In genomic region chr11:12271826-12272366, GRCh38 we compare ENCODE assay signal across 16 cellular contexts.
"Had no signal": no experiment of that assay in that cellular context is flagged by ENCODE, and none has a peak within 500 bp of the region (broad histone marks: within the 10 kb centered on the region; RNA-seq: fewer than 3 reads in every experiment).

No MANE protein-coding gene starts in this region.

- FAIRE-seq: keratinocyte had no signal

- ATAC-seq: activated T-cell treated with anti-CD3 and anti-CD28 coated beads, Interleukin-2, amount 50 U/mL, for 72 hours; left colon; stimulated activated naive CD8-positive, alpha-beta T cell treated with anti-CD3 and anti-CD28 coated beads, Interleukin-15, amount 100 ng/mL, for 72 hours had no signal

- H3K9me3 Mint-ChIP-seq: activated CD4-positive, alpha-beta memory T cell treated with anti-CD3 and anti-CD28 coated beads, Interleukin-2, amount 10 ng/mL, durations not matched to agents 7 days and 5 days; activated CD4-positive, alpha-beta T cell treated with anti-CD3 and anti-CD28 coated beads, Interleukin-2, amount 10 ng/mL, durations not matched to agents 24 days and 14 days; activated naive CD4-positive, alpha-beta T cell treated with anti-CD3 and anti-CD28 coated beads, Interleukin-2, amount 10 ng/mL, durations not matched to agents 7 days and 5 days; activated T-cell treated with anti-CD3 and anti-CD28 coated beads, Interleukin-2, amount 50 U/mL, for 72 hours; memory B cell; nephron; stimulated activated naive CD8-positive, alpha-beta T cell treated with anti-CD3 and anti-CD28 coated beads, Interleukin-15, amount 100 ng/mL, for 72 hours had no signal

- H3K27ac ChIP-seq: foreskin keratinocyte, prostate gland had no signal

- H3K27me3 ChIP-seq: foreskin keratinocyte, tibial artery had no signal

- H3K9me3 ChIP-seq: prostate gland, tibial artery had no signal

- H3K4me1 Mint-ChIP-seq: activated CD4-positive, alpha-beta memory T cell treated with anti-CD3 and anti-CD28 coated beads, Interleukin-2, amount 10 ng/mL, durations not matched to agents 7 days and 5 days; activated CD4-positive, alpha-beta T cell treated with anti-CD3 and anti-CD28 coated beads, Interleukin-2, amount 10 ng/mL, durations not matched to agents 24 days and 14 days; activated naive CD4-positive, alpha-beta T cell treated with anti-CD3 and anti-CD28 coated beads, Interleukin-2, amount 10 ng/mL, durations not matched to agents 7 days and 5 days; memory B cell; stimulated activated naive CD8-positive, alpha-beta T cell treated with anti-CD3 and anti-CD28 coated beads, Interleukin-15, amount 100 ng/mL, for 72 hours had no signal

- H3K4me3 Mint-ChIP-seq: activated CD4-positive, alpha-beta memory T cell treated with anti-CD3 and anti-CD28 coated beads, Interleukin-2, amount 10 ng/mL, durations not matched to agents 7 days and 5 days; activated CD4-positive, alpha-beta T cell treated with anti-CD3 and anti-CD28 coated beads, Interleukin-2, amount 10 ng/mL, durations not matched to agents 24 days and 14 days; activated naive CD4-positive, alpha-beta T cell treated with anti-CD3 and anti-CD28 coated beads, Interleukin-2, amount 10 ng/mL, durations not matched to agents 7 days and 5 days; activated T-cell treated with anti-CD3 and anti-CD28 coated beads, Interleukin-2, amount 50 U/mL, for 72 hours; memory B cell; nephron; stimulated activated naive CD8-positive, alpha-beta T cell treated with anti-CD3 and anti-CD28 coated beads, Interleukin-15, amount 100 ng/mL, for 72 hours had no signal

- H3K4me3 ChIP-seq: prostate gland, tibial artery had no signal

- H3K4me1 ChIP-seq: foreskin keratinocyte had no signal

- H3K36me3 ChIP-seq: prostate gland, tibial artery had no signal

- H3K36me3 Mint-ChIP-seq: activated naive CD4-positive, alpha-beta T cell treated with anti-CD3 and anti-CD28 coated beads, Interleukin-2, amount 10 ng/mL, durations not matched to agents 7 days and 5 days; memory B cell had no signal

- H3K27me3 Mint-ChIP-seq: activated CD4-positive, alpha-beta memory T cell treated with anti-CD3 and anti-CD28 coated beads, Interleukin-2, amount 10 ng/mL, durations not matched to agents 7 days and 5 days; activated CD4-positive, alpha-beta T cell treated with anti-CD3 and anti-CD28 coated beads, Interleukin-2, amount 10 ng/mL, durations not matched to agents 24 days and 14 days; activated naive CD4-positive, alpha-beta T cell treated with anti-CD3 and anti-CD28 coated beads, Interleukin-2, amount 10 ng/mL, durations not matched to agents 7 days and 5 days; memory B cell; stimulated activated naive CD8-positive, alpha-beta T cell treated with anti-CD3 and anti-CD28 coated beads, Interleukin-15, amount 100 ng/mL, for 72 hours had no signal

- DNase-seq: activated CD4-positive, alpha-beta memory T cell treated with anti-CD3 and anti-CD28 coated beads, Interleukin-2, amount 10 ng/mL, durations not matched to agents 7 days and 5 days; activated CD4-positive, alpha-beta T cell treated with anti-CD3 and anti-CD28 coated beads, Interleukin-2, amount 10 ng/mL, durations not matched to agents 24 days and 14 days; activated naive CD4-positive, alpha-beta T cell treated with anti-CD3 and anti-CD28 coated beads, Interleukin-2, amount 10 ng/mL, durations not matched to agents 7 days and 5 days; activated T-cell treated with anti-CD3 and anti-CD28 coated beads, Interleukin-2, amount 50 U/mL, for 72 hours; amygdala; effector memory CD4-positive, alpha-beta T cell; foreskin keratinocyte; occipital lobe; stimulated activated CD4-positive, alpha-beta T cell treated with anti-CD3 and anti-CD28 coated beads, Interleukin-1b, Interleukin-23, amount 100 ng/mL, for 48 hours; stimulated activated naive CD8-positive, alpha-beta T cell treated with anti-CD3 and anti-CD28 coated beads, Interleukin-15, amount 100 ng/mL, for 72 hours had no signal

- H3K27ac Mint-ChIP-seq: activated CD4-positive, alpha-beta memory T cell treated with anti-CD3 and anti-CD28 coated beads, Interleukin-2, amount 10 ng/mL, durations not matched to agents 7 days and 5 days; activated naive CD4-positive, alpha-beta T cell treated with anti-CD3 and anti-CD28 coated beads, Interleukin-2, amount 10 ng/mL, durations not matched to agents 7 days and 5 days; activated T-cell treated with anti-CD3 and anti-CD28 coated beads, Interleukin-2, amount 50 U/mL, for 72 hours; memory B cell had no signal
